Comparison of ENCODE assay signal across 8 cellular contexts in the genomic region with DNA sequence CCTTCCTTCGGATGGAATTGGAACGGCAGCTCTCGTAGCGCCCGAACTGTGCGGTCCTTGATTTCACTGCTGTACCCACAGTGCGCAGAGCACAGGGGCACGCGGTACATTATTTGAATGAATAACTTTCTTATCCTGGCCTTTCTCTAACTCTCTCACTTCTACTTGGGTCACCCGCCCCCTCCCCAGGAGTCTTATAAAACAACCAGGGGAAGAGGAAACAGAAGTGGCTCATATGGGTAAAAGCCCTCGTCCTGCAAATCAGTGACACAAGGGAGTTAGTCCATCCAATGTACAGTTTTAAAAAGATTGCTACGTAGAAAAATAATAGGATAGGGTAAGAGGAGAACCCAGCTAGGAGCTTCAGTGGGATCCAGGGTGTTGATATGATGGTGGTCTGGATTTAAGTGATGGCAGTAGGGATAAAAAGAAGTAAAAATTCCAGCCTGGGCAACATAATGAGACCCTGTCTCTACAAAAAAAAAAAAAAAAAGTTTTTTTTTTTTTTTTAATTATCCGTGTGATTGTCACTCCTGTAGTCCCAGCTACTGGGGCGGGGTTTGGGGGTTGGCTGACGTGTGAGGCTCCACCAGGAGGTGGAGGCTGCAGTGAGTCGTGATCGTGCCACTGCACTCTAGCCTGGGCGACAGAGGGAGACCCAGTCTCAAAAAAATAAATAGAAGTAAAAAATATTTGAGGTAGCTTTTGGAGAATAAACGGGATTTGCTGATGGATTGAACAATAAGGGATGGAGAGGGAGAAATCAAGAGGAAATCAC. TPM values are rescaled to one million over a fixed set of nuclear protein-coding genes. Genes with fewer than 3 reads are reported as not detected.
A peak's percentile ranks its signal among the peaks of the same experiment; 100 is the strongest.
DNase-seq lines count a peak whose midpoint lies in the region; ATAC-seq, FAIRE-seq and TF ChIP-seq lines count a peak whose summit lies in the region.

No MANE protein-coding gene starts in this region.

- H3K9me3 ChIP-seq in lower lobe of right lung, result no peaks in the 10 kb centered on the region

- H3K36me3 ChIP-seq in bronchial epithelial cell (ENCODE audit: control insufficient read depth, insufficient read depth, low read length) (no peaks in the 10 kb centered on the region), lower lobe of right lung (no peaks in the 10 kb centered on the region)

- FAIRE-seq in bronchial epithelial cell (lab: Jason Lieb, UNC), result no peak

- peak overlapping the region; percentile 67 for H3K27ac ChIP-seq in lower lobe of right lung

- peak overlapping the region; percentile 44 for H3K27ac Mint-ChIP-seq in T-helper 1 cell treated with Interleukin-12 subunit alpha and Interleukin-12 subunit beta and Interleukin-4 antibody, amounts not matched to agents 30 μg/mL and 1 μg/mL, for 36 hours

- H3K4me3 ChIP-seq in bronchial epithelial cell (ENCODE audit: low read depth, low read length) (peak overlapping the region; percentile 75), lower lobe of right lung (peak overlapping the region; percentile 82)

- H3K27me3 Mint-ChIP-seq in T-helper 1 cell treated with Interleukin-12 subunit alpha and Interleukin-12 subunit beta and Interleukin-4 antibody, amounts not matched to agents 30 μg/mL and 1 μg/mL, for 36 hours (ENCODE audit: low read depth), result peaks cover 38% of the 10 kb centered on the region

- no peaks in the 10 kb centered on the region for H3K9me3 Mint-ChIP-seq in T-helper 1 cell treated with Interleukin-12 subunit alpha and Interleukin-12 subunit beta and Interleukin-4 antibody, amounts not matched to agents 30 μg/mL and 1 μg/mL, for 36 hours

- H3K4me1 ChIP-seq in lower lobe of right lung, result peaks cover 19% of the 10 kb centered on the region

- H3K4me1 Mint-ChIP-seq in T-helper 1 cell treated with Interleukin-12 subunit alpha and Interleukin-12 subunit beta and Interleukin-4 antibody, amounts not matched to agents 30 μg/mL and 1 μg/mL, for 36 hours (ENCODE audit: low read depth), result peaks cover 8% of the 10 kb centered on the region

- intact Hi-C loops in lower lobe of right lung (cut with DNase I), result no loop called here

- in situ Hi-C loops in KBM-7 (cut with MboI; ENCODE audit: low pct_unique_long_range_greater_than_20kb, low sequenced_read_pairs), result no loop called here

- H3K27me3 ChIP-seq in bronchial epithelial cell (ENCODE audit: control insufficient read depth, insufficient read depth, low read length) (no peaks in the 10 kb centered on the region), lower lobe of right lung (ENCODE audit: low read depth) (no peaks in the 10 kb centered on the region)

- peak; percentile 62 for DNase-seq in NCI-H510A treated with DMSO at 0.1 percent for 48 hours (lab: John Stamatoyannopoulos, UW)
- no peak for DNase-seq in NCI-H510A (lab: John Stamatoyannopoulos, UW)
- DNase-seq in KBM-7, result peak; percentile 79
- peak; percentile 30 for DNase-seq in bronchial epithelial cell (ENCODE audit: low read depth)
- DNase-seq in lower lobe of right lung, result peak; percentile 58
- peak; percentile 14 to 29 for DNase-seq in stimulated activated CD8-positive, alpha-beta memory T cell treated with anti-CD3 and anti-CD28 coated beads, Interleukin-7, amount 100 ng/mL, for 4 hours (ENCODE audit: low read depth in 2 of 2)
- no peak for DNase-seq in GM03348 (ENCODE audit: low spot score)

- peak overlapping the region; percentile 87 for H3K4me3 Mint-ChIP-seq in T-helper 1 cell treated with Interleukin-12 subunit alpha and Interleukin-12 subunit beta and Interleukin-4 antibody, amounts not matched to agents 30 μg/mL and 1 μg/mL, for 36 hours

- ATAC-seq in lower lobe of right lung, result peak; percentile 55 to 58

- H3K36me3 Mint-ChIP-seq in T-helper 1 cell treated with Interleukin-12 subunit alpha and Interleukin-12 subunit beta and Interleukin-4 antibody, amounts not matched to agents 30 μg/mL and 1 μg/mL, for 36 hours (ENCODE audit: low read depth), result no peaks in the 10 kb centered on the region

- TF ChIP-seq CTCF in bronchial epithelial cell (IDR thresholded peaks at IDR 0.05; ENCODE audit: insufficient read depth, low read length, severe bottlenecking) (no peak), lower lobe of right lung (IDR thresholded peaks at IDR 0.05) (no peak)

RNA-seq across cellular contexts. Expression of a gene that starts 7.1 kb away (rescaled TPM):
- total RNA-seq in bronchial epithelial cell (8.2 and 10.8 TPM in 2 replicates), lower lobe of right lung (22.8 TPM)

RNA-seq across cellular contexts. Expression of a gene that starts 42.7 kb away (rescaled TPM):
- total RNA-seq in bronchial epithelial cell (1.6 and 2.4 TPM in 2 replicates), lower lobe of right lung (3.6 TPM)

Comparison
In these comparisons a context has a peak if more than half of its experiments do, and no peak if none do; other contexts are left out.
1. DNase-seq: peak in NCI-H510A treated with DMSO at 0.1 percent for 48 hours (single experiment), KBM-7 (single experiment), bronchial epithelial cell (single experiment), lower lobe of right lung (single experiment) and stimulated activated CD8-positive, alpha-beta memory T cell treated with anti-CD3 and anti-CD28 coated beads, Interleukin-7, amount 100 ng/mL, for 4 hours (2 of 2); none in NCI-H510A (single experiment) and GM03348 (single experiment).